ENCODE assay signal across 17 cellular contexts in genomic region chr5:167798427-167798826, GRCh38.
A peak's percentile ranks its signal among the peaks of the same experiment; 100 is the strongest.
DNase-seq lines count a peak whose midpoint lies in the region; ATAC-seq and TF ChIP-seq lines count a peak whose summit lies in the region.
"Had no signal": no experiment of that assay in that cellular context is flagged by ENCODE, and none has a peak within 500 bp of the region (broad histone marks: within the 10 kb centered on the region; RNA-seq: fewer than 3 reads in every experiment).

No MANE protein-coding gene starts in this region.

- no peak for TF ChIP-seq EP300 in gastroesophageal sphincter (IDR thresholded peaks at IDR 0.05)

- no peak overlapping the region for H3K14ac ChIP-seq in neuronal stem cell (ENCODE audit: low read length)

- no peaks in the 10 kb centered on the region for H4K20me1 ChIP-seq in hepatocyte (ENCODE audit: insufficient read depth, poor library complexity, severe bottlenecking)
- H4K20me1 ChIP-seq: BLaER1 treated with 17β-estradiol and CSF1 and Interleukin-3, amounts not matched to agents 10 nM and 100 nM had no signal

- no peak overlapping the region for H3K23ac ChIP-seq in neuronal stem cell (ENCODE audit: low read depth, low read length, poor library complexity)

- H3K4ac ChIP-seq in neuronal stem cell (ENCODE audit: low read length) = no peak overlapping the region

- TF ChIP-seq CTCF in hepatocyte (IDR thresholded peaks at IDR 0.05; ENCODE audit: poor library complexity) = no peak
- TF ChIP-seq CTCF in gastroesophageal sphincter (IDR thresholded peaks at IDR 0.05) = no peak

- TF ChIP-seq POLR2A in gastroesophageal sphincter (IDR thresholded peaks at IDR 0.05) = no peak

- H3K4me3 ChIP-seq in SJSA1 (peak overlapping the region; percentile 4; the same call in 1 of the 2 replicates), hepatocyte (no peak overlapping the region), neuronal stem cell (ENCODE audit: low read length in 2 of 2) (no peak overlapping the region), gastroesophageal sphincter (no peak overlapping the region)
- H3K4me3 ChIP-seq: BLaER1 treated with 17β-estradiol and CSF1 and Interleukin-3, amounts not matched to agents 10 nM and 100 nM had no signal

- H3K79me1 ChIP-seq in neuronal stem cell (ENCODE audit: low read depth, low read length) = no peaks in the 10 kb centered on the region

- H3K27me3 ChIP-seq in SJSA1 (replicated peaks) (no peaks in the 10 kb centered on the region), hepatocyte (no peaks in the 10 kb centered on the region), neuronal stem cell (ENCODE audit: control insufficient read depth in 3 of 3, insufficient read depth in 3 of 3, low read depth in 1 of 3, low read length in 3 of 3) (no peaks in the 10 kb centered on the region), gastroesophageal sphincter (no peaks in the 10 kb centered on the region)
- H3K27me3 ChIP-seq: BLaER1 treated with 17β-estradiol and CSF1 and Interleukin-3, amounts not matched to agents 10 nM and 100 nM had no signal

- peaks cover 43% of the 10 kb centered on the region for H3K4me1 ChIP-seq in SJSA1 (replicated peaks)
- H3K4me1 ChIP-seq in hepatocyte (ENCODE audit: insufficient read depth) = peaks cover 7% of the 10 kb centered on the region
- peaks cover 14 to 15% of the 10 kb centered on the region in 2 donors for H3K4me1 ChIP-seq in neuronal stem cell (ENCODE audit: control insufficient read depth in 2 of 2, insufficient read depth in 1 of 2, low read depth in 1 of 2, low read length in 2 of 2)
- peaks cover 0 to 3% (median 0%) of the 10 kb centered on the region in 3 donors for H3K4me1 ChIP-seq in gastroesophageal sphincter

- H3K79me2 ChIP-seq in hepatocyte = no peaks in the 10 kb centered on the region

- ATAC-seq in stimulated activated naive CD8-positive, alpha-beta T cell treated with anti-CD3 and anti-CD28 coated beads, Interleukin-15, Interleukin-2, amounts not matched to agents 100 U/mL and 50 U/mL, for 24 hours = no peak
- ATAC-seq in gastroesophageal sphincter (no peak), GM19023 (IDR thresholded peaks at IDR 0.05; ENCODE audit: unreplicated experiment) (no peak)
- ATAC-seq: PC-3 had no signal

- no peak overlapping the region for H2BK15ac ChIP-seq in neuronal stem cell (ENCODE audit: low read length)

- 49% methylated on average over 8 of the region's 8 CpGs for whole genome bisulfite sequencing in hepatocyte (ENCODE audit: low lambda C conversion rate, missing lambda C conversion rate)
- WGBS in neuronal stem cell (ENCODE audit: extremely low coverage in 2 of 2, insufficient read length in 2 of 2, insufficient replicate concordance in 1 of 2), 2 donors = no CpG with 5 or more reads among the region's 8 CpGs
- WGBS in gastroesophageal sphincter (ENCODE audit: low coverage in 1 of 2), 2 donors = 44 to 56% methylated on average over 4 to 7 of the region's 8 CpGs

- H3K9ac ChIP-seq in neuronal stem cell (ENCODE audit: low read depth, low read length, poor library complexity) = no peak overlapping the region

- peak overlapping the region; percentile 83 for H3K27ac ChIP-seq in SJSA1
- peak overlapping the region; percentile 53 for H3K27ac ChIP-seq in hepatocyte
- H3K27ac ChIP-seq in neuronal stem cell (replicated peaks; ENCODE audit: low read length) = no peak overlapping the region
- no peak overlapping the region for H3K27ac ChIP-seq in gastroesophageal sphincter

- no peak overlapping the region for H2AK5ac ChIP-seq in neuronal stem cell (ENCODE audit: low read depth, low read length)

- H2BK5ac ChIP-seq in neuronal stem cell (ENCODE audit: low read length) = no peak overlapping the region

- no peak overlapping the region for H2AFZ ChIP-seq in hepatocyte
- no peak overlapping the region for H2AFZ ChIP-seq in neuronal stem cell (ENCODE audit: low read length)

- H3K18ac ChIP-seq in neuronal stem cell (ENCODE audit: low read length) = no peak overlapping the region

- H3K4me2 ChIP-seq in hepatocyte (peak overlapping the region; percentile 60), neuronal stem cell (ENCODE audit: insufficient read depth, low read length, poor library complexity, severe bottlenecking) (no peak overlapping the region)

- H2BK120ac ChIP-seq in neuronal stem cell (ENCODE audit: low read depth, low read length) = no peak overlapping the region

- no peaks in the 10 kb centered on the region for H3K9me3 ChIP-seq in SJSA1 (replicated peaks)
- H3K9me3 ChIP-seq in hepatocyte (ENCODE audit: low read depth) = no peaks in the 10 kb centered on the region
- H3K9me3 ChIP-seq in neuronal stem cell (replicated peaks in 1 of 2; ENCODE audit: control insufficient read depth in 2 of 2, insufficient read depth in 1 of 2, low read depth in 1 of 2, low read length in 2 of 2) = no peaks in the 10 kb centered on the region
- H3K9me3 ChIP-seq in gastroesophageal sphincter = no peaks in the 10 kb centered on the region
- H3K9me3 ChIP-seq: BLaER1 treated with 17β-estradiol and CSF1 and Interleukin-3, amounts not matched to agents 10 nM and 100 nM had no signal

- H3K36me3 ChIP-seq in SJSA1 (no peaks in the 10 kb centered on the region; the same call in 1 of the 2 replicates), hepatocyte (replicated peaks; ENCODE audit: insufficient read depth, low read depth) (no peaks in the 10 kb centered on the region), neuronal stem cell (replicated peaks in 1 of 2; ENCODE audit: control insufficient read depth in 2 of 2, insufficient read depth in 2 of 2, low read length in 2 of 2) (no peaks in the 10 kb centered on the region), gastroesophageal sphincter (no peaks in the 10 kb centered on the region)

- H2BK12ac ChIP-seq in neuronal stem cell (ENCODE audit: low read length) = peak overlapping the region; percentile 28

- DNase-seq in Ammon's horn (ENCODE audit: low spot score) = peak; percentile 16
- DNase-seq in SJSA1 (ENCODE audit: low read depth in 1 of 2, low spot score in 2 of 2) = peak; percentile 67 to 81
- peak; percentile 19 for DNase-seq in hepatocyte (ENCODE audit: low spot score)
- no peak for DNase-seq in neuronal stem cell (ENCODE audit: low spot score)
- no peak for DNase-seq in stimulated activated naive CD8-positive, alpha-beta T cell treated with anti-CD3 and anti-CD28 coated beads, Interleukin-15, Interleukin-2, amounts not matched to agents 100 U/mL and 50 U/mL, for 24 hours
- no peak for DNase-seq in NCI-H2081 treated with DMSO at 0.1 percent for 48 hours (lab: John Stamatoyannopoulos, UW)
- DNase-seq: CD8-positive, alpha-beta memory T cell; DMS79 treated with DMSO at 0.1 percent for 48 hours; GDM1; KBM-7; NCI-H1436; NCI-H2029; NCI-H774; PC-3 had no signal

- H4K91ac ChIP-seq in neuronal stem cell (ENCODE audit: low read depth, low read length, poor library complexity) = no peak overlapping the region

- no peak overlapping the region for H4K8ac ChIP-seq in neuronal stem cell (ENCODE audit: low read depth, low read length)

- H3K9me2 ChIP-seq in hepatocyte (replicated peaks; ENCODE audit: insufficient read depth) = no peaks in the 10 kb centered on the region

Comparison
In these comparisons a context has a peak if more than half of its experiments do, and no peak if none do; other contexts are left out.
1. DNase-seq: peak in Ammon's horn (single experiment), SJSA1 (2 of 2) and hepatocyte (single experiment); none in neuronal stem cell (single experiment), stimulated activated naive CD8-positive, alpha-beta T cell treated with anti-CD3 and anti-CD28 coated beads, Interleukin-15, Interleukin-2, amounts not matched to agents 100 U/mL and 50 U/mL, for 24 hours (single experiment) and NCI-H2081 treated with DMSO at 0.1 percent for 48 hours (single experiment).
2. H3K27ac ChIP-seq: peak in SJSA1 (single experiment) and hepatocyte (single experiment); none in neuronal stem cell (single experiment) and gastroesophageal sphincter (0 of 4).